Comparison of ENCODE assay signal across 26 cellular contexts in genomic region chr3:13707456-13707855, GRCh38.
A peak's percentile ranks its signal among the peaks of the same experiment; 100 is the strongest.
DNase-seq lines count a peak whose midpoint lies in the region; ATAC-seq lines count a peak whose summit lies in the region.
"Had no signal": no experiment of that assay in that cellular context is flagged by ENCODE, and none has a peak within 500 bp of the region (broad histone marks: within the 10 kb centered on the region; RNA-seq: fewer than 3 reads in every experiment).

No MANE protein-coding gene starts in this region.

- peaks cover 100% of the 10 kb centered on the region for H3K27me3 Mint-ChIP-seq in central memory CD8-positive, alpha-beta T cell
- peaks cover 42 to 50% of the 10 kb centered on the region in 2 donors for H3K27me3 Mint-ChIP-seq in natural killer cell treated with Interleukin-12 subunit alpha and Interleukin-12 subunit beta and Interleukin-15 and Interleukin-18, amount 100 ng/mL, for 72 hours
- H3K27me3 Mint-ChIP-seq: activated naive CD4-positive, alpha-beta T cell treated with anti-CD3 and anti-CD28 coated beads, Interleukin-2, amount 10 ng/mL, durations not matched to agents 7 days and 5 days had no signal

- H3K36me3 Mint-ChIP-seq in central memory CD8-positive, alpha-beta T cell (ENCODE audit: insufficient read depth): peaks cover 4% of the 10 kb centered on the region
- H3K36me3 Mint-ChIP-seq in natural killer cell treated with Interleukin-12 subunit alpha and Interleukin-12 subunit beta and Interleukin-15 and Interleukin-18, amount 100 ng/mL, for 72 hours: no peaks in the 10 kb centered on the region
- H3K36me3 Mint-ChIP-seq: activated naive CD4-positive, alpha-beta T cell treated with anti-CD3 and anti-CD28 coated beads, Interleukin-2, amount 10 ng/mL, durations not matched to agents 7 days and 5 days; CD4-positive, CD25-positive, alpha-beta regulatory T cell had no signal

- no peak overlapping the region for H3K4me3 Mint-ChIP-seq in central memory CD8-positive, alpha-beta T cell
- no peak overlapping the region for H3K4me3 Mint-ChIP-seq in natural killer cell treated with Interleukin-12 subunit alpha and Interleukin-12 subunit beta and Interleukin-15 and Interleukin-18, amount 100 ng/mL, for 72 hours
- H3K4me3 Mint-ChIP-seq: activated naive CD4-positive, alpha-beta T cell treated with anti-CD3 and anti-CD28 coated beads, Interleukin-2, amount 10 ng/mL, durations not matched to agents 7 days and 5 days; activated T-cell treated with anti-CD3 and anti-CD28 coated beads, Interleukin-2, amount 50 U/mL, for 72 hours; brain; CD4-positive, CD25-positive, alpha-beta regulatory T cell; naive thymus-derived CD8-positive, alpha-beta T cell had no signal

- H3K4me1 Mint-ChIP-seq in central memory CD8-positive, alpha-beta T cell: no peaks in the 10 kb centered on the region
- H3K4me1 Mint-ChIP-seq in natural killer cell treated with Interleukin-12 subunit alpha and Interleukin-12 subunit beta and Interleukin-15 and Interleukin-18, amount 100 ng/mL, for 72 hours (ENCODE audit: low read depth in 2 of 2): no peaks in the 10 kb centered on the region
- H3K4me1 Mint-ChIP-seq: activated naive CD4-positive, alpha-beta T cell treated with anti-CD3 and anti-CD28 coated beads, Interleukin-2, amount 10 ng/mL, durations not matched to agents 7 days and 5 days; brain; CD4-positive, CD25-positive, alpha-beta regulatory T cell; naive thymus-derived CD8-positive, alpha-beta T cell had no signal

- H3K9me3 Mint-ChIP-seq in central memory CD8-positive, alpha-beta T cell: peaks cover 10% of the 10 kb centered on the region
- H3K9me3 Mint-ChIP-seq in natural killer cell treated with Interleukin-12 subunit alpha and Interleukin-12 subunit beta and Interleukin-15 and Interleukin-18, amount 100 ng/mL, for 72 hours: peaks cover 14% of the 10 kb centered on the region

- no peak for ATAC-seq in central memory CD8-positive, alpha-beta T cell (replicated peaks; ENCODE audit: extremely low read depth, poor library complexity, severe bottlenecking)
- no peak for ATAC-seq in natural killer cell treated with Interleukin-12 subunit alpha and Interleukin-12 subunit beta and Interleukin-15 and Interleukin-18, amount 100 ng/mL, for 72 hours
- ATAC-seq in HG03565 (IDR thresholded peaks at IDR 0.05; ENCODE audit: unreplicated experiment) (no peak), GM18861 (IDR thresholded peaks at IDR 0.05; ENCODE audit: unreplicated experiment) (no peak)
- ATAC-seq: A549; activated T-cell treated with anti-CD3 and anti-CD28 coated beads, Interleukin-2, amount 50 U/mL, for 72 hours; naive thymus-derived CD8-positive, alpha-beta T cell had no signal

- no peak overlapping the region for H3K27ac Mint-ChIP-seq in central memory CD8-positive, alpha-beta T cell (ENCODE audit: low read depth)
- no peak overlapping the region for H3K27ac Mint-ChIP-seq in natural killer cell treated with Interleukin-12 subunit alpha and Interleukin-12 subunit beta and Interleukin-15 and Interleukin-18, amount 100 ng/mL, for 72 hours
- H3K27ac Mint-ChIP-seq: activated naive CD4-positive, alpha-beta T cell treated with anti-CD3 and anti-CD28 coated beads, Interleukin-2, amount 10 ng/mL, durations not matched to agents 7 days and 5 days; activated T-cell treated with anti-CD3 and anti-CD28 coated beads, Interleukin-2, amount 50 U/mL, for 72 hours; brain; CD4-positive, CD25-positive, alpha-beta regulatory T cell; naive thymus-derived CD8-positive, alpha-beta T cell had no signal

- DNase-seq in activated CD8-positive, alpha-beta memory T cell treated with anti-CD3 and anti-CD28 coated beads for 24 hours: peak; percentile 41
- DNase-seq in activated CD8-positive, alpha-beta memory T cell treated with anti-CD3 and anti-CD28 coated beads, Interleukin-2, amount 50 U/mL, for 4 hours: no peak
- DNase-seq in central memory CD8-positive, alpha-beta T cell (ENCODE audit: low spot score in 2 of 2): peak; percentile 5 to 11
- peak; percentile 40 for DNase-seq in natural killer cell treated with Interleukin-12 subunit alpha and Interleukin-12 subunit beta and Interleukin-15 and Interleukin-18, amount 100 ng/mL, for 72 hours (ENCODE audit: low spot score)
- DNase-seq in ureter (ENCODE audit: low spot score) (peak; percentile 29), KG1 (lab: John Stamatoyannopoulos, UW) (no peak)
- DNase-seq: activated T-cell treated with anti-CD3 and anti-CD28 coated beads, Interleukin-2, amount 50 U/mL, for 72 hours; CD4-positive, CD25-positive, alpha-beta regulatory T cell; cerebellar nuclear complex; EL; MM.1S; NCI-H2081; NCI-H226; NCI-H69; occipital lobe; PC-9; SHP77; small intestine; stimulated activated naive CD4-positive, alpha-beta T cell treated with Interleukin-2 at 50 U/mL for 16 hours; T-helper 2 cell had no signal

Comparison
In these comparisons a context has a peak if more than half of its experiments do, and no peak if none do; other contexts are left out.
1. DNase-seq: peak in activated CD8-positive, alpha-beta memory T cell treated with anti-CD3 and anti-CD28 coated beads for 24 hours (single experiment), central memory CD8-positive, alpha-beta T cell (2 of 2), natural killer cell treated with Interleukin-12 subunit alpha and Interleukin-12 subunit beta and Interleukin-15 and Interleukin-18, amount 100 ng/mL, for 72 hours (single experiment) and ureter (single experiment); none in activated CD8-positive, alpha-beta memory T cell treated with anti-CD3 and anti-CD28 coated beads, Interleukin-2, amount 50 U/mL, for 4 hours (single experiment) and KG1 (single experiment).